In genomic region chr13:58495668-58496067, GRCh38 we compare ENCODE assay signal across 17 cellular contexts.
"Had no signal": no experiment of that assay in that cellular context is flagged by ENCODE, and none has a peak within 500 bp of the region (broad histone marks: within the 10 kb centered on the region; RNA-seq: fewer than 3 reads in every experiment).

No MANE protein-coding gene starts in this region.

- H3K27me3 ChIP-seq: heart left ventricle, neutrophil, tibial nerve, upper lobe of right lung, vagina had no signal

- H3K27ac ChIP-seq: dorsolateral prefrontal cortex, heart left ventricle, neutrophil, tibial nerve, upper lobe of right lung, vagina had no signal

- H3K4me2 ChIP-seq: smooth muscle cell had no signal

- H3K4me3 ChIP-seq: dorsolateral prefrontal cortex, heart left ventricle, mucosa of descending colon, smooth muscle cell, tibial nerve, upper lobe of right lung, vagina had no signal

- DNase-seq: cortex of kidney; dorsolateral prefrontal cortex; effector CD8-positive, alpha-beta T cell; foreskin melanocyte; heart left ventricle; hippocampal formation; kidney glomerular epithelial cell; mucosa of descending colon; naive thymus-derived CD8-positive, alpha-beta T cell; posterior cingulate gyrus; right cardiac atrium; stimulated activated CD4-positive, alpha-beta T cell treated with anti-CD3 and anti-CD28 coated beads, Interleukin-2, amount 100 ng/mL, for 48 hours; upper lobe of right lung had no signal

- H3K4me1 ChIP-seq: heart left ventricle, tibial nerve, upper lobe of right lung, vagina had no signal

- H3K9me3 ChIP-seq: heart left ventricle, neutrophil, tibial nerve, upper lobe of right lung, vagina had no signal

- H3K36me3 ChIP-seq: heart left ventricle, neutrophil, tibial nerve, upper lobe of right lung, vagina had no signal
